Comparison of ENCODE assay signal across 10 cellular contexts in the genomic region with DNA sequence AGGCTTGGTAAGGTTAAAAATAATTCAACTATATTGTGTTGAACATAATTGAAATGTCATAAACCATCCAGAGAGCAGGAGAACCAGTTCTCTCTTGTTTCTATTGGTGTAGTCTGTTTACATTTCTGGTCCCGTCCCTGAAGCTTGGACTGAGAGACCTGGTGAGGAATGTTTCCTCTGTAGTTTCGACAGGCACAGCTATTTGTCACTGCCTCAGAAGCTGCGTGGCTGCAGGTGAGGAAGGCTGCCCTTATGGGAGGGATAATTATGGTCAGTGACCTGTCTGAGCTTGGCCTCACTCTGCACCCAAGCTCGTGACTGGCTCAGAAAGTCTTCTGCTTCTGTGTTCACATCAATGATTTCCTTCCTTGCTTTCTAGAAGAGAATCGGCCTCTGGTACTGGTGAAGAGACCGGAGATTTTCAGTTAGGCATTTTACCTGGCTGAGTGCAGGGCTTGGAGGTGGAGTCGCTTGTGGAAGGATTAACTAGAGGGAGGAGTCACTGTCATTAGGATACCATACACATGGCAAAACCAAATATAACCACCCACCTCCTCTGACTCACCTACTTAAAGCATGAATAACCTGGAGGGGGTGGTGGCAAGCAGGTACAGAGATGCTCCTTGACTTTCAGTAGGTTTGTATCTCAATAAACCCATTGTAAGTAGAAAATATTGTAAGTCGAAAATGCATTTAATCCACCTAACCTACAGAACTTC. TPM values are rescaled to one million over a fixed set of nuclear protein-coding genes. Genes with fewer than 3 reads are reported as not detected.
DNase-seq lines count a peak whose midpoint lies in the region; ATAC-seq and TF ChIP-seq lines count a peak whose summit lies in the region.
"Had no signal": no experiment of that assay in that cellular context is flagged by ENCODE, and none has a peak within 500 bp of the region (broad histone marks: within the 10 kb centered on the region; RNA-seq: fewer than 3 reads in every experiment).

No MANE protein-coding gene starts in this region.

- WGBS in mesenchymal stem cell = 48% methylated on average over 5 of the region's 8 CpGs

- peaks cover 10 to 21% (median 18%) of the 10 kb centered on the region in 4 donors for H3K4me1 Mint-ChIP-seq in naive thymus-derived CD8-positive, alpha-beta T cell

- ATAC-seq in naive thymus-derived CD8-positive, alpha-beta T cell = no peak

- H4K91ac ChIP-seq in mesenchymal stem cell (ENCODE audit: low read length) = no peak overlapping the region

- H2AFZ ChIP-seq in mesenchymal stem cell (ENCODE audit: low read depth, low read length) = no peak overlapping the region

- peaks cover 16% of the 10 kb centered on the region for H3K79me1 ChIP-seq in mesenchymal stem cell (replicated peaks; ENCODE audit: low read length, poor library complexity, severe bottlenecking)

- H3K14ac ChIP-seq in mesenchymal stem cell (ENCODE audit: low read length in 2 of 2) = no peak overlapping the region

- H2BK12ac ChIP-seq in mesenchymal stem cell (ENCODE audit: low read length in 2 of 2) = no peak overlapping the region

- H3K9me3 ChIP-seq in mesenchymal stem cell (ENCODE audit: control insufficient read depth, low read length) = no peaks in the 10 kb centered on the region
- no peaks in the 10 kb centered on the region for H3K9me3 ChIP-seq in right atrium auricular region
- H3K9me3 ChIP-seq: thoracic aorta had no signal

- H2BK5ac ChIP-seq in mesenchymal stem cell (ENCODE audit: low read depth, low read length, poor library complexity, severe bottlenecking) = no peak overlapping the region

- no peak overlapping the region for H3K4me2 ChIP-seq in mesenchymal stem cell (ENCODE audit: low read length, poor library complexity, severe bottlenecking)

- TF ChIP-seq CTCF in 22Rv1 (IDR thresholded peaks at IDR 0.05) = no peak
- TF ChIP-seq CTCF in right atrium auricular region (IDR thresholded peaks at IDR 0.05) = no peak

- no peak overlapping the region for H4K8ac ChIP-seq in mesenchymal stem cell (ENCODE audit: low read length)

- H3K27ac Mint-ChIP-seq in naive thymus-derived CD8-positive, alpha-beta T cell = peak overlapping the region in 1 of 10 donors; percentile 59

- no peak overlapping the region for H2AK5ac ChIP-seq in mesenchymal stem cell (ENCODE audit: low read length, severe bottlenecking)

- H3K4me1 ChIP-seq in mesenchymal stem cell (ENCODE audit: control insufficient read depth, insufficient read depth, low read depth, low read length) (peaks cover 10% of the 10 kb centered on the region), right atrium auricular region (peaks cover 0 to 26% of the 10 kb centered on the region in 2 donors)

- no peak overlapping the region for H3K4ac ChIP-seq in mesenchymal stem cell (ENCODE audit: low read depth in 1 of 2, low read length in 2 of 2)

- no peaks in the 10 kb centered on the region for H3K36me3 ChIP-seq in mesenchymal stem cell (ENCODE audit: control insufficient read depth in 1 of 2, insufficient read depth in 2 of 2, low read depth in 1 of 2, low read length in 2 of 2)
- H3K36me3 ChIP-seq in right atrium auricular region = no peaks in the 10 kb centered on the region
- H3K36me3 ChIP-seq: thoracic aorta had no signal

- H2BK120ac ChIP-seq in mesenchymal stem cell (ENCODE audit: low read depth, low read length) = no peak overlapping the region

- H3K4me3 ChIP-seq in mesenchymal stem cell (ENCODE audit: insufficient read depth in 1 of 2, low read depth in 1 of 2, low read length in 2 of 2) = no peak overlapping the region
- no peak overlapping the region for H3K4me3 ChIP-seq in right atrium auricular region
- H3K4me3 ChIP-seq: thoracic aorta had no signal

- H3K27ac ChIP-seq in 22Rv1 (peak overlapping the region; percentile 86), epithelial cell of prostate (peak overlapping the region; percentile 73), mesenchymal stem cell (ENCODE audit: low read length, poor library complexity, severe bottlenecking) (no peak overlapping the region), right atrium auricular region (no peak overlapping the region)
- H3K27ac ChIP-seq: thoracic aorta had no signal

- H3K18ac ChIP-seq in mesenchymal stem cell (ENCODE audit: low read depth in 1 of 2, low read length in 2 of 2) = no peak overlapping the region

- H3K9ac ChIP-seq in mesenchymal stem cell (ENCODE audit: low read length) = no peak overlapping the region

- H3K27me3 Mint-ChIP-seq in naive thymus-derived CD8-positive, alpha-beta T cell = no peaks in the 10 kb centered on the region

- H3K27me3 ChIP-seq in mesenchymal stem cell (ENCODE audit: control insufficient read depth in 1 of 2, insufficient read depth in 1 of 2, low read length in 2 of 2) (no peaks in the 10 kb centered on the region), right atrium auricular region (no peaks in the 10 kb centered on the region)

- no peak overlapping the region for H3K23ac ChIP-seq in mesenchymal stem cell (ENCODE audit: low read length in 2 of 2)

- peak; percentile 31 for DNase-seq in LoVo (ENCODE audit: low spot score)
- DNase-seq in epithelial cell of prostate (ENCODE audit: low read depth, low spot score) = peak; percentile 93
- DNase-seq in mucosa of gallbladder (ENCODE audit: low spot score) = peak; percentile 59
- DNase-seq in RKO (ENCODE audit: low spot score) = no peak
- DNase-seq in mesenchymal stem cell = no peak
- no peak for DNase-seq in naive thymus-derived CD8-positive, alpha-beta T cell
- no peak for DNase-seq in right atrium auricular region (ENCODE audit: low spot score)
- DNase-seq: NCI-H345 had no signal

- H3K36me3 Mint-ChIP-seq in naive thymus-derived CD8-positive, alpha-beta T cell = peaks cover 0 to 11% (median 2%) of the 10 kb centered on the region in 3 donors

- H3K9me3 Mint-ChIP-seq in naive thymus-derived CD8-positive, alpha-beta T cell = no peaks in the 10 kb centered on the region

- POLR2A ChIA-PET in naive thymus-derived CD8-positive, alpha-beta T cell (lab: Charles Lee) = interaction anchor here (0.6 kb wide), 1 partner anchor 797 kb away, joined by 4 read pairs; no protein-coding TSS in a partner anchor

- H3K4me3 Mint-ChIP-seq in naive thymus-derived CD8-positive, alpha-beta T cell = no peak overlapping the region

- H2BK15ac ChIP-seq in mesenchymal stem cell (ENCODE audit: low read depth, poor library complexity, severe bottlenecking) = no peak overlapping the region

RNA-seq across cellular contexts. Expression of a gene that starts 19.9 kb away (rescaled TPM):
- total RNA-seq in mucosa of gallbladder (63.8 TPM), right atrium auricular region (10 to 100 TPM; 44.6 to 54.5 TPM)
- polyA plus RNA-seq in mesenchymal stem cell (2013, experiment 1 of 2) = 71.2 TPM
- polyA plus RNA-seq in mesenchymal stem cell (2013, experiment 2 of 2) = 67.9 TPM
- 100 to 1,000 TPM; 119 to 121 TPM for total RNA-seq in naive thymus-derived CD8-positive, alpha-beta T cell
- 1 to 10 TPM; 2.7 to 3.8 (median 2.8) TPM for polyA plus RNA-seq in naive thymus-derived CD8-positive, alpha-beta T cell

Comparison
In these comparisons a context has a peak if more than half of its experiments do, and no peak if none do; other contexts are left out.
1. H3K27ac ChIP-seq: peak in 22Rv1 (single experiment) and epithelial cell of prostate (single experiment); none in mesenchymal stem cell (single experiment) and right atrium auricular region (0 of 2).
2. DNase-seq: peak in LoVo (single experiment), epithelial cell of prostate (single experiment) and mucosa of gallbladder (single experiment); none in RKO (single experiment), mesenchymal stem cell (single experiment), naive thymus-derived CD8-positive, alpha-beta T cell (0 of 10) and right atrium auricular region (single experiment).